In the genomic region with DNA sequence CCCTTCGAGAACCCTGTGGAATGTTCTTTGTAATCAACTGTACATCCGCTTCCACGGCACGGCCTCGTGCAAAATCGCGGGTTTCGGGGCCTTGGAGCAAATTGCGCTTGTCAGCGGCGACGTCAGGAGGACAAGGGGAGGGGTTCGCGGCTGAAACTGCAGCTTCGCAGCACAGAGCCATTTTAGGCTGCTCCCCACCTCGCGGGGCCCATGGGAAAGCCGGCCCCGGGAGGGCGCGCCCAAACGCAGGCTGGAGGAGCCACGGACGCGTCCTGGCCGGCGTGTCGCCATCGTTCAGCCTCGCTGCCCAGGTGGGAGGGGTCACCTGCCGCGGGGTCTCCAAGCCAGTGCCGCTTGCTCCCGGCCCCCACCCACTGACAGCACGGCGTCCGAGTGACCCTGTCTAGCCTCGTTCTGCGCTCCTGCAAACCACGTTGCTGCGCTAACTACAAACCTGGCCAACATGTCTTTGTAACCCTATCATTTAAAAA, we compare ENCODE assay signal across 9 cellular contexts. TPM values are rescaled to one million over a fixed set of nuclear protein-coding genes. Genes with fewer than 3 reads are reported as not detected.
DNase-seq lines count a peak whose midpoint lies in the region; ATAC-seq and TF ChIP-seq lines count a peak whose summit lies in the region.
"Had no signal": no experiment of that assay in that cellular context is flagged by ENCODE, and none has a peak within 500 bp of the region (broad histone marks: within the 10 kb centered on the region; RNA-seq: fewer than 3 reads in every experiment).

No MANE protein-coding gene starts in this region.

- TF ChIP-seq POLR2A in spleen (IDR thresholded peaks at IDR 0.05), result no peak

- ATAC-seq in GM19372 (IDR thresholded peaks at IDR 0.05; ENCODE audit: low read depth, unreplicated experiment) (peak; percentile 8), PC-3 (no peak)

- peak overlapping the region; percentile 84 for H3K9ac ChIP-seq in PC-3 (ENCODE audit: low read length)

- peak overlapping the region; percentile 86 for H3K4me2 ChIP-seq in PC-3 (ENCODE audit: low read length)

- H3K27me3 ChIP-seq in PC-3 (ENCODE audit: low read length) (peaks cover 10% of the 10 kb centered on the region), spleen (replicated peaks in 1 of 7) (peaks cover 0 to 40% (median 19%) of the 10 kb centered on the region in 7 donors)

- H3K4me1 ChIP-seq in PC-3 (ENCODE audit: insufficient read depth, low read length) (no peaks in the 10 kb centered on the region), spleen (peaks cover 18 to 96% (median 52%) of the 10 kb centered on the region in 6 donors)

- CTCF ChIA-PET in PC-3 (lab: Charles Lee), result no interaction called here

- H3K9me2 ChIP-seq in PC-3 (replicated peaks; ENCODE audit: low read length), result no peaks in the 10 kb centered on the region

- TF ChIP-seq CTCF in PC-3 (conservative IDR thresholded peaks at IDR 0.05; ENCODE audit: low read depth, low read length) (no peak), astrocyte of the spinal cord (IDR thresholded peaks at IDR 0.05; ENCODE audit: low read depth, low read length) (no peak), spleen (IDR thresholded peaks at IDR 0.05 in 8 of 11, conservative IDR thresholded peaks at IDR 0.05 in 3 of 11) (no peak)

- H3K9me3 ChIP-seq in PC-3 (ENCODE audit: low read length), result no peaks in the 10 kb centered on the region
- no peaks in the 10 kb centered on the region for H3K9me3 ChIP-seq in spleen

- H3K36me3 ChIP-seq in PC-3 (ENCODE audit: low read depth, low read length), result no peaks in the 10 kb centered on the region
- no peaks in the 10 kb centered on the region for H3K36me3 ChIP-seq in spleen
- H3K36me3 ChIP-seq: SJSA1 had no signal

- no TSS peak for BruUV-seq in PC-3 (replicated peaks; lab: Mats Ljungman, UMichigan)

- H4K20me1 ChIP-seq in PC-3 (ENCODE audit: low read length), result no peaks in the 10 kb centered on the region

- H3K27ac ChIP-seq in PC-3 (ENCODE audit: low read length) (no peak overlapping the region), spleen (peak overlapping the region; percentile 32 to 87 (median 80))
- H3K27ac ChIP-seq: SJSA1 had no signal

- peaks cover 6% of the 10 kb centered on the region; the same call in 1 of the 2 replicates for H3K79me2 ChIP-seq in PC-3 (ENCODE audit: low read length)

- H3K4me3 ChIP-seq in PC-3 (ENCODE audit: low read length) (peak overlapping the region; percentile 81), astrocyte of the spinal cord (ENCODE audit: low read depth, low read length) (peak overlapping the region; percentile 65), spleen (peak overlapping the region; percentile 62 to 94 (median 82))
- H3K4me3 ChIP-seq: SJSA1 had no signal

- DNase-seq in PC-3 (no peak), astrocyte of the spinal cord (ENCODE audit: low read depth, low spot score) (peak; percentile 36), iPS-NIHi7 (ENCODE audit: extremely low spot score) (peak; percentile 28), spleen (peak; percentile 87), NCI-H82 treated with DMSO at 0.1 percent for 48 hours (lab: John Stamatoyannopoulos, UW; ENCODE audit: unreplicated experiment) (no peak), COR-L47 (lab: John Stamatoyannopoulos, UW) (no peak), NK-92 (lab: John Stamatoyannopoulos, UW; ENCODE audit: unreplicated experiment) (no peak)

- no peak overlapping the region for H2AFZ ChIP-seq in PC-3 (ENCODE audit: low read length)

- in situ Hi-C loops in astrocyte of the spinal cord (cut with HindIII; ENCODE audit: low sequenced_read_pairs), result loop anchor here (10.0 kb wide), 1 partner anchor 143 kb away; no protein-coding TSS in a partner anchor

- no peaks in the 10 kb centered on the region for H3F3A ChIP-seq in PC-3 (ENCODE audit: low read length, unreplicated experiment)

- POLR2A ChIA-PET in PC-3 (lab: Charles Lee; ENCODE audit: unreplicated experiment), result no interaction called here

- intact Hi-C loops in PC-3 (cut with micrococcal nuclease) (loop anchor here (1.0 to 2.0 kb wide), 2 partner anchors 148 to 287 kb away; no protein-coding TSS in a partner anchor), spleen (cut with DNase I; ENCODE audit: low total_unique reads) (loop anchor here (10.0 kb wide), 1 partner anchor 143 kb away; no protein-coding TSS in a partner anchor)

- WGBS in spleen, 5 donors, result 1 to 6% (median 2%) methylated on average over 17 to 41 of the region's 41 CpGs

RNA-seq across cellular contexts. Expression of a gene that starts 2.8 kb away (rescaled TPM):
- total RNA-seq in PC-3 (2014; rRNA removed) (1.9 and 2.1 TPM in 2 replicates), spleen (10 to 100 TPM; 28.4 to 47.7 (median 38.8) TPM)
- polyA plus RNA-seq in spleen, result 1 to 10 TPM; 4.4 to 6.2 (median 6.0) TPM

Comparison
In these comparisons a context has a peak if more than half of its experiments do, and no peak if none do; other contexts are left out.
1. DNase-seq: peak in astrocyte of the spinal cord (single experiment), iPS-NIHi7 (single experiment) and spleen (single experiment); none in PC-3 (single experiment), NCI-H82 treated with DMSO at 0.1 percent for 48 hours (single experiment), COR-L47 (single experiment) and NK-92 (single experiment).
2. Peak in every context shown above with its lines, with median percentiles within 50 percentile points of each other: H3K4me3 ChIP-seq.